1 cellular context compared by ENCODE assay signal in the genomic region with DNA sequence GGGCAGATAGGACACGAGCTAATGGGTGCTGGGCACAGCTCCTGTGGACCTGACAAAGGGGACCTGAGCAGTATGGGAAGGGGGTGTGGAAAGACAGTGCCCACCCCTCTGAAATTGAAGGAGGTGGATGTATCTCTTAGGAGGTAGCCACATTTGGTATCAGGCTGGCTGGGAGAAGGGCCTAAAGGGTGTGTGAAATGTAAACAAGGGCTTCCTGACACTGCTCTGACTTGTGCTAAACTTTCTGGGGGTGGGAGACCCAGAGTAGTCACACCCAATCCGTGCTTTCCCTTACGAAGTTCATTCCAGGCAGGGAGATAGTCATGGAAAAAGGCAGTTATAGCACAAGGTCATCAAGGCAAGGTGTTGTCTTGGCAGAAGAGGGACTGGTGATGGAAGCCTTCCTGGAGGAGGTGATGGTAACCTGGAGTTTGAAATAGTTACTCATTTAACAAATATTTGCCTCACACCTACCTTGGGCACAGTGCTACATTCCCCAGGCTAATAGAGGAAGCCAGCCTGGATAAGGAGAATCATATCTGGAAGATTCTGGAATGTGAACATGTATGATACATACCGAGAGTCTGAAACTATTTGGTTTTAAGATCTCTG.
A peak's percentile ranks its signal among the peaks of the same experiment; 100 is the strongest.
TF ChIP-seq lines count a peak whose summit lies in the region.

No MANE protein-coding gene starts in this region.

TF ChIP-seq in K562, 482 proteins besides CTCF, POLR2A, EP300 and RAD21:
- TF ChIP-seq XRCC4 (IDR thresholded peaks at IDR 0.05; ENCODE audit: extremely low read depth, insufficient read depth, insufficient read length) (no peak), ZNF436 (CRISPR knock-in tag; IDR thresholded peaks at IDR 0.05) (peak; percentile 63), FOXK2 (conservative IDR thresholded peaks at IDR 0.05 in 1 of 2, IDR thresholded peaks at IDR 0.05 in 1 of 2; ENCODE audit: low read depth in 2 of 2) (0 out of 4 replicates have a peak, but pooled peaks have one; percentile 15 to 24), BCOR (IDR thresholded peaks at IDR 0.05) (peak; percentile 59; the same call in 1 of the 2 replicates), FOXA3 (CRISPR knock-in tag; conservative IDR thresholded peaks at IDR 0.05 in 1 of 2, IDR thresholded peaks at IDR 0.05 in 1 of 2) (peak in 1 of 2 experiments; percentile 54; a peak in 1 of 4 replicates), SMARCA5 (IDR thresholded peaks at IDR 0.05) (peak; percentile 73; the same call in 1 of the 2 replicates), ZFP36 (IDR thresholded peaks at IDR 0.05; ENCODE audit: low read depth, low read length, partially characterized antibody) (peak; percentile 96), TEAD1 (CRISPR knock-in tag; IDR thresholded peaks at IDR 0.05) (no peak)
